ENCODE assay signal across 9 cellular contexts in genomic region chr19:3073159-3073563, GRCh38. TPM values are rescaled to one million over a fixed set of nuclear protein-coding genes. Genes with fewer than 3 reads are reported as not detected.
DNase-seq lines count a peak whose midpoint lies in the region; ATAC-seq and TF ChIP-seq lines count a peak whose summit lies in the region.
"Had no signal": no experiment of that assay in that cellular context is flagged by ENCODE, and none has a peak within 500 bp of the region (broad histone marks: within the 10 kb centered on the region; RNA-seq: fewer than 3 reads in every experiment).

No MANE protein-coding gene starts in this region.

- in situ Hi-C loops in KBM-7 (cut with MboI; ENCODE audit: low pct_unique_long_range_greater_than_20kb, low sequenced_read_pairs) = no loop called here

- DNase-seq in COLO668 (lab: John Stamatoyannopoulos, UW; ENCODE audit: unreplicated experiment) (peak; percentile 41), KBM-7 (peak; percentile 63), SK-N-MC (ENCODE audit: low read depth, low spot score) (peak; percentile 30), right cardiac atrium (peak; percentile 66 to 80 (median 72)), NCI-H128 (lab: John Stamatoyannopoulos, UW; ENCODE audit: unreplicated experiment) (no peak), middle frontal gyrus (ENCODE audit: extremely low spot score, low spot score) (no peak)
- DNase-seq: activated T-cell treated with anti-CD3 and anti-CD28 coated beads for 4 hours had no signal

- H3K9me3 ChIP-seq in SK-N-MC (ENCODE audit: low read depth, low read length) = no peaks in the 10 kb centered on the region
- H3K9me3 ChIP-seq in right cardiac atrium (ENCODE audit: control insufficient read depth, low read length) = no peaks in the 10 kb centered on the region

- H3K27me3 ChIP-seq in right cardiac atrium (ENCODE audit: control insufficient read depth, insufficient read depth) = no peaks in the 10 kb centered on the region

- intact Hi-C loops in right cardiac atrium (cut with DNase I) = loop anchor here in 2 of 4 donors (10.0 kb wide), 2 partner anchors 92 to 118 kb away; no protein-coding TSS in a partner anchor

- no peak overlapping the region for H3K9ac ChIP-seq in SK-N-MC (ENCODE audit: insufficient read length)

- no peak overlapping the region for H3K4me3 ChIP-seq in SK-N-MC
- H3K4me3 ChIP-seq in right cardiac atrium (ENCODE audit: low read length) = no peak overlapping the region

- peak; percentile 77 to 82 for ATAC-seq in right cardiac atrium
- ATAC-seq in HG03520 (IDR thresholded peaks at IDR 0.05; ENCODE audit: unreplicated experiment) = no peak
- ATAC-seq in GM18505 (IDR thresholded peaks at IDR 0.05; ENCODE audit: unreplicated experiment) = no peak

- H3K27ac ChIP-seq in SK-N-MC (no peak overlapping the region), right cardiac atrium (ENCODE audit: low read length) (no peak overlapping the region)

- H3K36me3 ChIP-seq in SK-N-MC (ENCODE audit: insufficient read depth, low read length) = no peaks in the 10 kb centered on the region

- TF ChIP-seq POLR2A in GM18505 (IDR thresholded peaks at IDR 0.05; ENCODE audit: borderline replicate concordance, extremely low read depth, insufficient read depth, insufficient read length) = no peak

- no peaks in the 10 kb centered on the region for H3K4me1 ChIP-seq in right cardiac atrium (ENCODE audit: control insufficient read depth, insufficient read depth, low read length)

- WGBS in right cardiac atrium = 39% methylated on average over 3 of the region's 3 CpGs

RNA-seq across cellular contexts. Expression of gene TLE5, which starts 10.9 kb away (rescaled TPM):
- total RNA-seq in right cardiac atrium = 1,000 to 10,000 TPM in 2 of 4 donors, 100 to 1,000 TPM in 2; 784 to 1,020 (median 971) TPM
- polyA plus RNA-seq in right cardiac atrium = 1,565 TPM

RNA-seq across cellular contexts. Expression of gene GNA11, which starts 21.0 kb away (rescaled TPM):
- total RNA-seq in right cardiac atrium = 10 to 100 TPM; 63.3 to 71.6 (median 69.7) TPM
- polyA plus RNA-seq in right cardiac atrium = 69.8 TPM

RNA-seq across cellular contexts. Expression of gene TLE2, which starts 44.1 kb away (rescaled TPM):
- total RNA-seq in right cardiac atrium = 100 to 1,000 TPM in 1 of 4 donors, 10 to 100 TPM in 3; 78.4 to 102 (median 88.1) TPM
- 68.6 TPM for polyA plus RNA-seq in right cardiac atrium

Comparison
In these comparisons a context has a peak if more than half of its experiments do, and no peak if none do; other contexts are left out.
1. DNase-seq: peak in COLO668 (single experiment), KBM-7 (single experiment), SK-N-MC (single experiment) and right cardiac atrium (3 of 3); none in NCI-H128 (single experiment) and middle frontal gyrus (single experiment).
2. ATAC-seq: peak in right cardiac atrium (2 of 2); none in HG03520 (single experiment) and GM18505 (single experiment).